In the genomic region with DNA sequence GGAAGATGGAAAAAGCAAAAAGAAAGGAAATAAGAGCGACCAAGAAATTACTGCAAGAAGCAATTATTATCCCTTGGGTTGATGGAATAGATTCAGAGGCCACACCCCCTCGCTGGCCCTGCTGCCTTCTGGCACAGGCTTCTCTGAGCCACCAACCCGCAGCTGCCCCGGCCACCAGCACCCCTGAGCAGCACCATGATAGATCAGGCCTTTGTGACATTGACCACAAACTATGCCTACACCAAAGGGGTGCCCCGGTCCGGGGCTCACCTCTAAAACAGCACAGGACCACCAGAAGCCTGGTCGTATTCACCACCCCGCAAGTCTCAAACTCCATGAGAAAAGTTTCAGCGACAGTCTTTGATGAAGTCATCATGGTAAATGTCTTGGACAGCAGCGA, we compare ENCODE assay signal across 25 cellular contexts.
"Had no signal": no experiment of that assay in that cellular context is flagged by ENCODE, and none has a peak within 500 bp of the region (broad histone marks: within the 10 kb centered on the region; RNA-seq: fewer than 3 reads in every experiment).

No MANE protein-coding gene starts in this region.

- FAIRE-seq: colon, endothelial cell of umbilical vein, frontal cortex had no signal

- H3K4me3 ChIP-seq: coronary artery, dorsolateral prefrontal cortex, esophagus muscularis mucosa, gastroesophageal sphincter, heart left ventricle, hepatocyte, left lung, lung, mucosa of descending colon had no signal

- H3K79me2 ChIP-seq: hepatocyte had no signal

- H3K27ac ChIP-seq: coronary artery, dorsolateral prefrontal cortex, esophagus muscularis mucosa, foreskin keratinocyte, gastroesophageal sphincter, heart left ventricle, hepatocyte, left lung had no signal

- H3K4me2 ChIP-seq: hepatocyte had no signal

- H3K9me3 ChIP-seq: esophagus muscularis mucosa, gastroesophageal sphincter, heart left ventricle had no signal

- H3K4me3 Mint-ChIP-seq: immature natural killer cell, memory B cell, mesothelial cell of epicardium had no signal

- H3K4me1 Mint-ChIP-seq: immature natural killer cell, memory B cell had no signal

- DNase-seq: dermis blood vessel endothelial cell; dorsolateral prefrontal cortex; effector CD4-positive, alpha-beta T cell; effector memory CD4-positive, alpha-beta T cell; foreskin keratinocyte; heart left ventricle; hypothalamus; immature natural killer cell; islet precursor cell; left cardiac atrium; left ventricle myocardium superior; mammary epithelial cell; mesendoderm had no signal

- H3K27me3 ChIP-seq: dorsolateral prefrontal cortex, esophagus muscularis mucosa, foreskin keratinocyte, gastroesophageal sphincter, heart left ventricle, hepatocyte, left lung had no signal

- ATAC-seq: foreskin keratinocyte, gastroesophageal sphincter, heart left ventricle, left cardiac atrium, left lung, left ventricle myocardium superior, mucosa of descending colon had no signal

- H3K27ac Mint-ChIP-seq: immature natural killer cell, memory B cell, mesothelial cell of epicardium had no signal

- H3K27me3 Mint-ChIP-seq: memory B cell had no signal

- H3K36me3 Mint-ChIP-seq: memory B cell, mesothelial cell of epicardium had no signal

- H3K36me3 ChIP-seq: esophagus muscularis mucosa, gastroesophageal sphincter, heart left ventricle, left lung had no signal

- H3K4me1 ChIP-seq: esophagus muscularis mucosa, foreskin keratinocyte, gastroesophageal sphincter, heart left ventricle, left lung had no signal

- H2AFZ ChIP-seq: hepatocyte had no signal
